11 cellular contexts compared by ENCODE assay signal in genomic region chr7:114819629-114820362, GRCh38.
DNase-seq lines count a peak whose midpoint lies in the region; TF ChIP-seq lines count a peak whose summit lies in the region.
"Had no signal": no experiment of that assay in that cellular context is flagged by ENCODE, and none has a peak within 500 bp of the region (broad histone marks: within the 10 kb centered on the region; RNA-seq: fewer than 3 reads in every experiment).

No MANE protein-coding gene starts in this region.

- no peaks in the 10 kb centered on the region for H3K36me3 ChIP-seq in kidney epithelial cell (ENCODE audit: control insufficient read depth, insufficient read depth, low read length)
- H3K36me3 ChIP-seq: BLaER1 treated with 17β-estradiol and CSF1 and Interleukin-3, amounts not matched to agents 10 nM and 100 nM; tibial nerve had no signal

- peak; percentile 97 for DNase-seq in A172 (ENCODE audit: low spot score)
- DNase-seq in HT-29 (ENCODE audit: low spot score) = peak; percentile 96
- DNase-seq in astrocyte of the hippocampus (ENCODE audit: low read depth, low spot score) = peak; percentile 75
- peak; percentile 93 for DNase-seq in kidney epithelial cell (ENCODE audit: low read depth)
- DNase-seq in NCI-H1092 treated with DMSO at 0.1 percent for 48 hours (lab: John Stamatoyannopoulos, UW) = no peak
- DNase-seq in NCI-H526 treated with DMSO at 0.1 percent for 48 hours (lab: John Stamatoyannopoulos, UW) = no peak
- DNase-seq in T-helper 1 cell = no peak
- DNase-seq in hippocampal formation (lab: John Stamatoyannopoulos, UW) = no peak
- DNase-seq: small intestine had no signal

- no peaks in the 10 kb centered on the region for H3K27me3 ChIP-seq in kidney epithelial cell (ENCODE audit: control insufficient read depth, insufficient read depth, low read length)
- H3K27me3 ChIP-seq: BLaER1 treated with 17β-estradiol and CSF1 and Interleukin-3, amounts not matched to agents 10 nM and 100 nM; tibial nerve had no signal

- TF ChIP-seq CTCF in kidney epithelial cell (IDR thresholded peaks at IDR 0.05; ENCODE audit: insufficient read depth, low read length, poor library complexity, severe bottlenecking) = no peak

- H3K4me3 ChIP-seq in kidney epithelial cell (ENCODE audit: low read depth, low read length) = no peak overlapping the region
- H3K4me3 ChIP-seq: BLaER1 treated with 17β-estradiol and CSF1 and Interleukin-3, amounts not matched to agents 10 nM and 100 nM; tibial nerve had no signal

Comparison
In these comparisons a context has a peak if more than half of its experiments do, and no peak if none do; other contexts are left out.
1. DNase-seq: peak in A172 (single experiment), HT-29 (single experiment), astrocyte of the hippocampus (single experiment) and kidney epithelial cell (single experiment); none in NCI-H1092 treated with DMSO at 0.1 percent for 48 hours (single experiment), NCI-H526 treated with DMSO at 0.1 percent for 48 hours (single experiment), T-helper 1 cell (0 of 5) and hippocampal formation (0 of 2).